38 cellular contexts compared by ENCODE assay signal in genomic region chr14:30820674-30821073, GRCh38.
"Had no signal": no experiment of that assay in that cellular context is flagged by ENCODE, and none has a peak within 500 bp of the region (broad histone marks: within the 10 kb centered on the region; RNA-seq: fewer than 3 reads in every experiment).

No MANE protein-coding gene starts in this region.

- H3K36me3 Mint-ChIP-seq: activated CD8-positive, alpha-beta memory T cell treated with anti-CD3 and anti-CD28 coated beads, Interleukin-2, amount 10 ng/mL, durations not matched to agents 7 days and 5 days; activated naive CD4-positive, alpha-beta T cell treated with anti-CD3 and anti-CD28 coated beads, Interleukin-2, amount 10 ng/mL, durations not matched to agents 7 days and 5 days; activated naive CD8-positive, alpha-beta T cell treated with anti-CD3 and anti-CD28 coated beads, Interleukin-2, amount 10 ng/mL, durations not matched to agents 7 days and 5 days; brain had no signal

- H3K27ac ChIP-seq: ascending aorta, cardiac muscle cell, colonic mucosa, VCaP had no signal

- DNase-seq: activated CD4-positive, alpha-beta memory T cell treated with anti-CD3 and anti-CD28 coated beads, Interleukin-2, amount 10 ng/mL, durations not matched to agents 7 days and 5 days; activated CD4-positive, alpha-beta T cell treated with anti-CD3 and anti-CD28 coated beads for 1 hour; activated CD4-positive, alpha-beta T cell treated with anti-CD3 and anti-CD28 coated beads for 36 hours; activated CD4-positive, alpha-beta T cell treated with anti-CD3 and anti-CD28 coated beads for 48 hours; activated CD4-positive, alpha-beta T cell treated with anti-CD3 and anti-CD28 coated beads, Interleukin-2, amount 10 ng/mL, durations not matched to agents 7 days and 5 days; activated CD4-positive, alpha-beta T cell treated with anti-CD3 and anti-CD28 coated beads, Interleukin-2, amount 50 U/mL, for 48 hours; activated CD4-positive, CD25-positive, alpha-beta regulatory T cell; activated CD8-positive, alpha-beta memory T cell treated with anti-CD3 and anti-CD28 coated beads for 24 hours; activated CD8-positive, alpha-beta memory T cell treated with anti-CD3 and anti-CD28 coated beads, Interleukin-2, amount 10 ng/mL, durations not matched to agents 7 days and 5 days; activated CD8-positive, alpha-beta memory T cell treated with anti-CD3 and anti-CD28 coated beads, Interleukin-2, amount 50 U/mL, for 48 hours; activated CD8-positive, alpha-beta T cell treated with anti-CD3 and anti-CD28 coated beads, Interleukin-2, amount 10 ng/mL, durations not matched to agents 7 days and 5 days; activated effector memory CD4-positive, alpha-beta T cell treated with Interleukin-2 at 50 U/mL for 16 hours; activated gamma-delta T cell; activated naive CD4-positive, alpha-beta T cell treated with anti-CD3 and anti-CD28 coated beads, Interleukin-2, amount 10 ng/mL, durations not matched to agents 7 days and 5 days; activated naive CD4-positive, alpha-beta T cell treated with Interleukin-2 at 50 U/mL for 16 hours; activated naive CD8-positive, alpha-beta T cell treated with anti-CD3 and anti-CD28 coated beads, Interleukin-2, amount 10 ng/mL, durations not matched to agents 7 days and 5 days; activated naive CD8-positive, alpha-beta T cell treated with anti-CD3 and anti-CD28 coated beads, Interleukin-2, amount 50 U/mL, for 24 hours; activated T-cell treated with anti-CD3 and anti-CD28 coated beads, Interleukin-2, amount 50 U/mL, for 24 hours; activated T-cell treated with anti-CD3 and anti-CD28 coated beads, Interleukin-2, amount 50 U/mL, for 48 hours; amygdala; anterior cingulate cortex; caudate nucleus; cerebellar nuclear complex; colonic mucosa; T-helper 9 cell had no signal

- H3K4me1 ChIP-seq: ascending aorta, colonic mucosa had no signal

- H3K4me1 Mint-ChIP-seq: activated CD4-positive, alpha-beta memory T cell treated with anti-CD3 and anti-CD28 coated beads, Interleukin-2, amount 10 ng/mL, durations not matched to agents 7 days and 5 days; activated CD4-positive, alpha-beta T cell treated with anti-CD3 and anti-CD28 coated beads for 36 hours; activated CD4-positive, alpha-beta T cell treated with anti-CD3 and anti-CD28 coated beads, Interleukin-2, amount 10 ng/mL, durations not matched to agents 7 days and 5 days; activated CD8-positive, alpha-beta memory T cell treated with anti-CD3 and anti-CD28 coated beads, Interleukin-2, amount 10 ng/mL, durations not matched to agents 7 days and 5 days; activated naive CD4-positive, alpha-beta T cell treated with anti-CD3 and anti-CD28 coated beads, Interleukin-2, amount 10 ng/mL, durations not matched to agents 7 days and 5 days; activated naive CD4-positive, alpha-beta T cell treated with anti-CD3 and anti-CD28 coated beads, Interleukin-2, amount 50 U/mL, for 24 hours; activated naive CD8-positive, alpha-beta T cell treated with anti-CD3 and anti-CD28 coated beads, Interleukin-2, amount 10 ng/mL, durations not matched to agents 7 days and 5 days; activated naive CD8-positive, alpha-beta T cell treated with anti-CD3 and anti-CD28 coated beads, Interleukin-2, amount 50 U/mL, for 24 hours; brain; central memory CD8-positive, alpha-beta T cell; WTC11 had no signal

- FAIRE-seq: bronchial epithelial cell, TTC549 had no signal

- H3K27ac Mint-ChIP-seq: activated CD4-positive, alpha-beta memory T cell treated with anti-CD3 and anti-CD28 coated beads, Interleukin-2, amount 10 ng/mL, durations not matched to agents 7 days and 5 days; activated CD4-positive, alpha-beta T cell treated with anti-CD3 and anti-CD28 coated beads for 36 hours; activated CD4-positive, alpha-beta T cell treated with anti-CD3 and anti-CD28 coated beads, Interleukin-2, amount 10 ng/mL, durations not matched to agents 7 days and 5 days; activated CD8-positive, alpha-beta memory T cell treated with anti-CD3 and anti-CD28 coated beads, Interleukin-2, amount 10 ng/mL, durations not matched to agents 7 days and 5 days; activated CD8-positive, alpha-beta T cell treated with anti-CD3 and anti-CD28 coated beads, Interleukin-2, amount 10 ng/mL, durations not matched to agents 7 days and 5 days; activated naive CD4-positive, alpha-beta T cell treated with anti-CD3 and anti-CD28 coated beads, Interleukin-2, amount 10 ng/mL, durations not matched to agents 7 days and 5 days; activated naive CD4-positive, alpha-beta T cell treated with anti-CD3 and anti-CD28 coated beads, Interleukin-2, amount 50 U/mL, for 24 hours; activated naive CD8-positive, alpha-beta T cell; activated naive CD8-positive, alpha-beta T cell treated with anti-CD3 and anti-CD28 coated beads, Interleukin-2, amount 10 ng/mL, durations not matched to agents 7 days and 5 days; activated naive CD8-positive, alpha-beta T cell treated with anti-CD3 and anti-CD28 coated beads, Interleukin-2, amount 50 U/mL, for 24 hours; activated T-cell treated with anti-CD3 and anti-CD28 coated beads, Interleukin-2, amount 50 U/mL, for 24 hours; activated T-helper 2 cell treated with anti-CD3 and anti-CD28 coated beads, Interferon-gamma antibody, Interleukin-2, Interleukin-4, amounts not matched to agents 10 μg/mL and 5 μg/mL and 100 μg/mL, durations not matched to agents 14 hours and 24 hours and 36 hours; brain; T-helper 2 cell treated with Interferon-gamma antibody and Interleukin-4, amounts not matched to agents 5 μg/mL and 100 μg/mL, for 36 hours; WTC11 had no signal

- H3K9me3 ChIP-seq: ascending aorta, colonic mucosa had no signal

- H3K27me3 ChIP-seq: ascending aorta, cardiac muscle cell, colonic mucosa had no signal

- H3K4me3 ChIP-seq: ascending aorta, cardiac muscle cell, colonic mucosa had no signal

- H3K36me3 ChIP-seq: ascending aorta, cardiac muscle cell, colonic mucosa had no signal

- ATAC-seq: activated CD4-positive, alpha-beta T cell treated with anti-CD3 and anti-CD28 coated beads for 36 hours; activated CD4-positive, CD25-positive, alpha-beta regulatory T cell treated with anti-CD3 and anti-CD28 coated beads, Interleukin-2, amount 50 U/mL, for 24 hours; activated CD8-positive, alpha-beta memory T cell treated with anti-CD3 and anti-CD28 coated beads, Interleukin-2, amount 10 ng/mL, durations not matched to agents 7 days and 5 days; activated CD8-positive, alpha-beta T cell treated with anti-CD3 and anti-CD28 coated beads, Interleukin-2, amount 10 ng/mL, durations not matched to agents 7 days and 5 days; activated naive CD8-positive, alpha-beta T cell treated with anti-CD3 and anti-CD28 coated beads, Interleukin-2, amount 50 U/mL, for 24 hours; WTC11 had no signal

- H3K4me3 Mint-ChIP-seq: activated CD4-positive, alpha-beta memory T cell treated with anti-CD3 and anti-CD28 coated beads, Interleukin-2, amount 10 ng/mL, durations not matched to agents 7 days and 5 days; activated CD4-positive, alpha-beta T cell treated with anti-CD3 and anti-CD28 coated beads for 36 hours; activated CD4-positive, alpha-beta T cell treated with anti-CD3 and anti-CD28 coated beads, Interleukin-2, amount 10 ng/mL, durations not matched to agents 7 days and 5 days; activated CD8-positive, alpha-beta memory T cell treated with anti-CD3 and anti-CD28 coated beads, Interleukin-2, amount 10 ng/mL, durations not matched to agents 7 days and 5 days; activated CD8-positive, alpha-beta T cell treated with anti-CD3 and anti-CD28 coated beads, Interleukin-2, amount 10 ng/mL, durations not matched to agents 7 days and 5 days; activated naive CD4-positive, alpha-beta T cell treated with anti-CD3 and anti-CD28 coated beads, Interleukin-2, amount 10 ng/mL, durations not matched to agents 7 days and 5 days; activated naive CD4-positive, alpha-beta T cell treated with anti-CD3 and anti-CD28 coated beads, Interleukin-2, amount 50 U/mL, for 24 hours; activated naive CD8-positive, alpha-beta T cell; activated naive CD8-positive, alpha-beta T cell treated with anti-CD3 and anti-CD28 coated beads, Interleukin-2, amount 10 ng/mL, durations not matched to agents 7 days and 5 days; activated naive CD8-positive, alpha-beta T cell treated with anti-CD3 and anti-CD28 coated beads, Interleukin-2, amount 50 U/mL, for 24 hours; activated T-cell treated with anti-CD3 and anti-CD28 coated beads, Interleukin-2, amount 50 U/mL, for 24 hours; brain; central memory CD8-positive, alpha-beta T cell; T-helper 2 cell treated with Interferon-gamma antibody and Interleukin-4, amounts not matched to agents 5 μg/mL and 100 μg/mL, for 36 hours; WTC11 had no signal
